Comparison of ENCODE assay signal across 17 cellular contexts in the genomic region with DNA sequence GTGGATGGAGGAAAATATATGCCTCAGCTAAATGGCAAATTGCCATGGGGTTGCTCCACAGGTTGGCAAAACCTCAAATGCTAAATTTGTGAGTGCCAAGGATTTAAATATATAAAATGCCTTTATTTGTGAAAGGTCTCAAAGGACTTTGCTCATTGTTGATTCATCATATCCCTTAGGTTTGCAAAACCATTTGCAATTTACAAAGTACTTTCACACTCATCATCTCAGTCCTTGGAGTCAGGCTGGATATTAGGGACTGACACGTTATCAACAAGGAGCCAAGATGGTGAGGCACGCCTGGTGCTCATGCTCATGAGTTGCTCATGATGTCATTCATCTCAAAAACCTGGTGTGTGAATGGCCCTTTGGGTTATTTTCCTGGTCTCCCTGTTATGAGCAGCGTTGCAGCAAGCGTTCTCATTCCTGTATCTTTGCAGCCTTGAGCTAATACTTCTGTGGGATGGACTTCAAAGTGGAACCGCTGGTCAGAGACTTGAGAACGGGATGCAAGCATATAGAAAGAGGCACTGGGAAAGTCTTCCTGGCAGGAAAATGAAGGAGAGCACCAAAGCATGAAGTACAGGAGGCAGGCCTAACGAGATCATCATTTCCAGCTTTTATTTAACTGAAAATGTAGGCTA.
A peak's percentile ranks its signal among the peaks of the same experiment; 100 is the strongest.
DNase-seq lines count a peak whose midpoint lies in the region; ATAC-seq, FAIRE-seq and TF ChIP-seq lines count a peak whose summit lies in the region.
"Had no signal": no experiment of that assay in that cellular context is flagged by ENCODE, and none has a peak within 500 bp of the region (broad histone marks: within the 10 kb centered on the region; RNA-seq: fewer than 3 reads in every experiment).

No MANE protein-coding gene starts in this region.

- H4K91ac ChIP-seq in IMR-90 (ENCODE audit: insufficient read depth, low read depth, low read length) = no peak overlapping the region

- H3K18ac ChIP-seq in IMR-90 (ENCODE audit: low read depth, low read length) = no peak overlapping the region

- no peak overlapping the region for H3K56ac ChIP-seq in IMR-90 (ENCODE audit: extremely low read depth, insufficient read depth, low read length)

- WGBS in IMR-90 (ENCODE audit: extremely low coverage in 2 of 2, insufficient read length in 1 of 2), 2 experiments = 90% methylated on average over 2 of the region's 7 CpGs; no CpG with 5 or more reads in 1 of the 2 experiments
- 66% methylated on average over 7 of the region's 7 CpGs for WGBS in mammary epithelial cell (ENCODE audit: low coverage, missing lambda C conversion rate)

- in situ Hi-C loops in IMR-90 (cut with MboI; ENCODE audit: low sequenced_read_pairs) (no loop called here), mammary epithelial cell (cut with MboI; ENCODE audit: low sequenced_read_pairs in 2 of 2) (no loop called here)

- no peak overlapping the region for H2BK20ac ChIP-seq in IMR-90 (ENCODE audit: low read depth, low read length)

- peaks cover 70% of the 10 kb centered on the region for H3K79me2 ChIP-seq in ACC112 (ENCODE audit: control insufficient read depth, insufficient read depth, low read length, unreplicated experiment)
- peaks cover 96% of the 10 kb centered on the region for H3K79me2 ChIP-seq in mammary epithelial cell (ENCODE audit: insufficient read depth, low read length)

- no peak overlapping the region for H2AFZ ChIP-seq in ACC112 (ENCODE audit: low read length, unreplicated experiment)
- peak overlapping the region; percentile 34 for H2AFZ ChIP-seq in IMR-90 (replicated peaks; ENCODE audit: low read length, poor library complexity)
- H2AFZ ChIP-seq in mammary epithelial cell (ENCODE audit: low read depth, low read length) = no peak overlapping the region

- no peak overlapping the region for H4K5ac ChIP-seq in IMR-90 (ENCODE audit: low read depth, low read length)

- peak overlapping the region; percentile 43 for H3K4me3 ChIP-seq in ACC112 (ENCODE audit: low read depth, low read length)
- no peak overlapping the region for H3K4me3 ChIP-seq in IMR-90 (ENCODE audit: insufficient read depth, low read depth, low read length)
- H3K4me3 ChIP-seq in mammary epithelial cell (replicated peaks in 1 of 3; ENCODE audit: insufficient read depth in 1 of 3, low read depth in 2 of 3, low read length in 3 of 3) = no peak overlapping the region
- H3K4me3 ChIP-seq: esophagus muscularis mucosa, tibial nerve had no signal

- peaks cover 29% of the 10 kb centered on the region for H3K9me1 ChIP-seq in IMR-90 (ENCODE audit: insufficient read depth, low read length)

- H2BK120ac ChIP-seq in IMR-90 (ENCODE audit: low read depth, low read length) = peak overlapping the region; percentile 25; the same call in 1 of the 2 replicates

- BruUV-seq in IMR-90 (replicated peaks; lab: Mats Ljungman, UMichigan) = no TSS peak
- BruUV-seq in mammary epithelial cell (replicated peaks; lab: Mats Ljungman, UMichigan) = no TSS peak

- H4K20me1 ChIP-seq in IMR-90 (ENCODE audit: insufficient read depth, low read length) = peaks cover 17% of the 10 kb centered on the region
- no peaks in the 10 kb centered on the region for H4K20me1 ChIP-seq in mammary epithelial cell (ENCODE audit: insufficient read depth, low read length)

- no peak for TF ChIP-seq RAD21 in IMR-90 (IDR thresholded peaks at IDR 0.05; ENCODE audit: low read length)

- intact Hi-C loops in IMR-90 (cut with micrococcal nuclease) = no loop called here
- intact Hi-C loops in mammary epithelial cell (cut with micrococcal nuclease) = loop anchor here (5.0 kb wide), 1 partner anchor 34 kb away; no protein-coding TSS in a partner anchor

- peak; percentile 58 for DNase-seq in IMR-90
- DNase-seq in mammary epithelial cell = peak; percentile 48
- no peak for DNase-seq in left lobe of liver (ENCODE audit: low spot score)
- no peak for DNase-seq in GM12892 (ENCODE audit: insufficient read length)
- DNase-seq in NCI-H1417 treated with DMSO at 0.1 percent for 48 hours (lab: John Stamatoyannopoulos, UW) = no peak
- no peak for DNase-seq in activated naive CD4-positive, alpha-beta T cell (lab: John Stamatoyannopoulos, UW)
- no peak for DNase-seq in iPS-NIHi7 (ENCODE audit: extremely low spot score)
- DNase-seq: DND-41, immature natural killer cell, naive B cell, NCI-H446 treated with DMSO at 0.1 percent for 48 hours, WERI-Rb-1 had no signal

- no peak overlapping the region for H2AK9ac ChIP-seq in IMR-90 (replicated peaks; ENCODE audit: low read depth, low read length, poor library complexity)

- no peak overlapping the region for H2AK5ac ChIP-seq in IMR-90 (ENCODE audit: low read depth, low read length)

- H3K4me1 ChIP-seq in ACC112 (ENCODE audit: control insufficient read depth, insufficient read depth, low read length, unreplicated experiment) (peaks cover 52% of the 10 kb centered on the region), IMR-90 (ENCODE audit: control insufficient read depth, insufficient read depth, low read length) (peaks cover 6% of the 10 kb centered on the region), mammary epithelial cell (ENCODE audit: insufficient read depth, low read length) (peaks cover 35% of the 10 kb centered on the region)

- H3K4ac ChIP-seq in IMR-90 (ENCODE audit: low read depth, low read length) = 0 out of 2 replicates have a peak overlapping the region, but pooled peaks have one; percentile 20

- peak overlapping the region; percentile 95 for H3K27ac ChIP-seq in ACC112 (ENCODE audit: low read depth, low read length)
- no peak overlapping the region for H3K27ac ChIP-seq in IMR-90 (ENCODE audit: insufficient read depth, low read length)
- H3K27ac ChIP-seq in mammary epithelial cell (ENCODE audit: insufficient read depth, low read depth, low read length) = peak overlapping the region; percentile 5
- H3K27ac ChIP-seq: WERI-Rb-1 had no signal

- no peaks in the 10 kb centered on the region for H3K9me3 ChIP-seq in IMR-90 (ENCODE audit: control insufficient read depth, insufficient read depth, low read length)
- no peaks in the 10 kb centered on the region for H3K9me3 ChIP-seq in mammary epithelial cell (replicated peaks; ENCODE audit: insufficient read depth, low read length)
- H3K9me3 ChIP-seq: esophagus muscularis mucosa, tibial nerve had no signal

- peak; percentile 35 for ATAC-seq in IMR-90 (ENCODE audit: low read depth)
- peak; percentile 35 for ATAC-seq in left lobe of liver
- ATAC-seq: Right ventricle myocardium inferior, sciatic nerve had no signal

- H3K9ac ChIP-seq in IMR-90 (ENCODE audit: low read depth, low read length) = no peak overlapping the region
- no peak overlapping the region for H3K9ac ChIP-seq in mammary epithelial cell (ENCODE audit: insufficient read depth, low read length)

- POLR2A ChIA-PET in IMR-90 (lab: Charles Lee; ENCODE audit: unreplicated experiment) = no interaction called here

- no peaks in the 10 kb centered on the region; the same call in 1 of the 2 replicates for H3K36me3 ChIP-seq in ACC112 (ENCODE audit: insufficient read depth, low read length)
- H3K36me3 ChIP-seq in IMR-90 (ENCODE audit: control insufficient read depth, insufficient read depth, low read length) = no peaks in the 10 kb centered on the region
- H3K36me3 ChIP-seq in mammary epithelial cell (ENCODE audit: insufficient read depth, low read length) = no peaks in the 10 kb centered on the region
- H3K36me3 ChIP-seq: esophagus muscularis mucosa, tibial nerve, WERI-Rb-1 had no signal

- FAIRE-seq in GM12892 (lab: Jason Lieb, UNC) = no peak

- H2BK15ac ChIP-seq in IMR-90 (ENCODE audit: low read depth, low read length) = no peak overlapping the region

- H3K27me3 ChIP-seq in ACC112 (ENCODE audit: insufficient read depth, low read length) (no peaks in the 10 kb centered on the region), IMR-90 (ENCODE audit: control insufficient read depth, insufficient read depth, low read length) (no peaks in the 10 kb centered on the region), mammary epithelial cell (ENCODE audit: insufficient read depth, low read length) (no peaks in the 10 kb centered on the region)
- H3K27me3 ChIP-seq: esophagus muscularis mucosa, tibial nerve had no signal

- H3K79me1 ChIP-seq in IMR-90 (ENCODE audit: low read depth in 1 of 2, low read length in 2 of 2) = peaks cover 27 to 76% of the 10 kb centered on the region in 2 experiments

- no peak overlapping the region for H3K4me2 ChIP-seq in IMR-90 (ENCODE audit: low read depth, low read length)
- H3K4me2 ChIP-seq in mammary epithelial cell (ENCODE audit: insufficient read depth, low read depth, low read length) = peak overlapping the region; percentile 29

- H3K23ac ChIP-seq in IMR-90 (ENCODE audit: low read depth, low read length) = peak overlapping the region; percentile 24

- TF ChIP-seq CTCF in IMR-90 (conservative IDR thresholded peaks at IDR 0.05; ENCODE audit: low read depth, low read length) = no peak
- TF ChIP-seq CTCF in mammary epithelial cell (conservative IDR thresholded peaks at IDR 0.05 in 1 of 2, IDR thresholded peaks at IDR 0.05 in 1 of 2; ENCODE audit: extremely low read depth in 1 of 2, insufficient read depth in 1 of 2, low read depth in 1 of 2, low read length in 2 of 2) = no peak

- H4K8ac ChIP-seq in IMR-90 (ENCODE audit: low read depth in 2 of 2, low read length in 2 of 2) = no peak overlapping the region

- TF ChIP-seq POLR2A in IMR-90 (IDR thresholded peaks at IDR 0.05; ENCODE audit: low read depth, low read length) = no peak
- no peak for TF ChIP-seq POLR2A in GM12892 (IDR thresholded peaks at IDR 0.05; ENCODE audit: low read depth, low read length)

- H3K14ac ChIP-seq in IMR-90 (replicated peaks; ENCODE audit: low read depth, low read length) = peak overlapping the region; percentile 52

- dilution Hi-C loops in IMR-90 (cut with HindIII; ENCODE audit: low sequenced_read_pairs, unreplicated experiment) = no loop called here
- dilution Hi-C loops in mammary epithelial cell (cut with HindIII; ENCODE audit: low sequenced_read_pairs) = no loop called here

- CTCF ChIA-PET in IMR-90 (lab: Yijun Ruan, JAX) (no interaction called here), mammary epithelial cell (lab: Charles Lee; ENCODE audit: low non-redundant PET) (no interaction called here)

- H2BK5ac ChIP-seq in IMR-90 (ENCODE audit: low read depth, low read length, poor library complexity, severe bottlenecking) = no peak overlapping the region

TF ChIP-seq in IMR-90, 13 proteins besides CTCF, POLR2A, EP300 and RAD21:
- TF ChIP-seq MAFK (IDR thresholded peaks at IDR 0.05; ENCODE audit: low read depth, low read length) = no peak
- no peak for TF ChIP-seq MXI1 (IDR thresholded peaks at IDR 0.05; ENCODE audit: borderline replicate concordance, low read depth, low read length)
- no peak for TF ChIP-seq RFX5 (IDR thresholded peaks at IDR 0.05; ENCODE audit: low read depth, low read length)
- TF ChIP-seq CEBPB (IDR thresholded peaks at IDR 0.05; ENCODE audit: low read depth, low read length) = peak; percentile 61
TF ChIP-seq in IMR-90: peak in this region for 1.

Comparison
In these comparisons a context has a peak if more than half of its experiments do, and no peak if none do; other contexts are left out.
1. DNase-seq: peak in IMR-90 (single experiment) and mammary epithelial cell (single experiment); none in left lobe of liver (single experiment), GM12892 (single experiment), NCI-H1417 treated with DMSO at 0.1 percent for 48 hours (single experiment), activated naive CD4-positive, alpha-beta T cell (0 of 4) and iPS-NIHi7 (single experiment).